In the genomic region with DNA sequence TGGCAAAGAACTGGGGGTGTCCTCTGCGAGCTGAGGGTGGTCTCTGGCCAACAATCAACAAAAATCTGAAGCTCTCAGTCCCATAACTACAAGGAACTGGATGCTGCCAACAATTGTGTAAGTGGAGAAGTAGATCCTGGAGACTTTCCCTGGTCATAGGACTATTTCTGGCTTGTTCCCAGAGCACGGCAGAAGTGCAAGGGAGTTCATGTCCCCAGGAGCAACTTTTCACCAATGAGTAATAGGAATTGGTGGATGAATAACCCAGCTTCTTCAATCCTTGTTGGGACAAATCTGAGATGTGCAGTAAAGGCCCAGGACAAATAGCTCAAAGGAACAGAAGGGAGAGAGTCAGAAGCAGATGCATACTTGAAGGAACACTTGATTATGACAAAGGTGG, we compare ENCODE assay signal across 30 cellular contexts.
DNase-seq lines count a peak whose midpoint lies in the region; ATAC-seq, FAIRE-seq and TF ChIP-seq lines count a peak whose summit lies in the region.
"Had no signal": no experiment of that assay in that cellular context is flagged by ENCODE, and none has a peak within 500 bp of the region (broad histone marks: within the 10 kb centered on the region; RNA-seq: fewer than 3 reads in every experiment).

No MANE protein-coding gene starts in this region.

- no peak overlapping the region for H2BK120ac ChIP-seq in mesenchymal stem cell (ENCODE audit: low read depth, low read length)

- peaks cover 2% of the 10 kb centered on the region for H3K27me3 Mint-ChIP-seq in activated CD4-positive, alpha-beta T cell treated with anti-CD3 and anti-CD28 coated beads for 36 hours

- no peaks in the 10 kb centered on the region for H4K20me1 ChIP-seq in MM.1S (ENCODE audit: insufficient read depth, low read length)

- no peaks in the 10 kb centered on the region for H3K79me1 ChIP-seq in mesenchymal stem cell (replicated peaks; ENCODE audit: low read length, poor library complexity, severe bottlenecking)

- FAIRE-seq in A549 (lab: Jason Lieb, UNC) (no peak), RCC 7860 (lab: Jason Lieb, UNC) (peak; percentile 96)
- FAIRE-seq: A204.1, urothelium cell line had no signal

- TF ChIP-seq EP300 in A549 (IDR thresholded peaks at IDR 0.05) = peak in 1 of 2 experiments; percentile 29; a peak in 1 of 5 replicates

- H3K4me1 ChIP-seq in A549 = peaks cover 56% of the 10 kb centered on the region
- peaks cover 10% of the 10 kb centered on the region for H3K4me1 ChIP-seq in mesenchymal stem cell (ENCODE audit: control insufficient read depth, insufficient read depth, low read depth, low read length)
- H3K4me1 ChIP-seq in MM.1S (ENCODE audit: low read length) = no peaks in the 10 kb centered on the region
- H3K4me1 ChIP-seq: BE2C had no signal

- peak; percentile 18 to 70 for DNase-seq in A549 (ENCODE audit: low read depth in 1 of 2, low spot score in 1 of 2)
- DNase-seq in RCC 7860 (ENCODE audit: low spot score) = peak; percentile 75
- DNase-seq in fibroblast of the aortic adventitia (ENCODE audit: low read depth) = peak; percentile 11
- no peak for DNase-seq in mesenchymal stem cell
- no peak for DNase-seq in activated CD4-positive, alpha-beta T cell treated with anti-CD3 and anti-CD28 coated beads for 36 hours
- DNase-seq in amygdala (lab: John Stamatoyannopoulos, UW) = no peak
- no peak for DNase-seq in MM.1S
- DNase-seq: activated CD4-positive, alpha-beta T cell treated with anti-CD3 and anti-CD28 coated beads, Interleukin-2, amount 10 ng/mL, durations not matched to agents 7 days and 5 days; activated naive CD4-positive, alpha-beta T cell treated with anti-CD3 and anti-CD28 coated beads, Interleukin-2, amount 50 U/mL, for 16 hours; anterior cingulate cortex; BE2C; dermis blood vessel endothelial cell; DND-41; foreskin melanocyte; hippocampal formation; mesendoderm; NCI-H1105 treated with DMSO at 0.1 percent for 48 hours; NCI-H2029 treated with DMSO at 0.1 percent for 48 hours; NCI-H226; NCI-H748 treated with DMSO at 0.1 percent for 48 hours; WERI-Rb-1 had no signal

- H3K27ac ChIP-seq in A549 (peak overlapping the region; percentile 82 to 84), mesenchymal stem cell (ENCODE audit: low read length, poor library complexity, severe bottlenecking) (peak overlapping the region; percentile 11), MM.1S (ENCODE audit: low read length) (no peak overlapping the region)
- H3K27ac ChIP-seq: KMS-11, suprapubic skin, WERI-Rb-1 had no signal

- no peak overlapping the region for H3K4me3 Mint-ChIP-seq in activated CD4-positive, alpha-beta T cell treated with anti-CD3 and anti-CD28 coated beads for 36 hours
- H3K4me3 Mint-ChIP-seq: activated CD4-positive, alpha-beta T cell treated with anti-CD3 and anti-CD28 coated beads, Interleukin-2, amount 10 ng/mL, durations not matched to agents 7 days and 5 days; central memory CD8-positive, alpha-beta T cell; GM23338; stimulated activated effector memory CD8-positive, alpha-beta T cell treated with anti-CD3 and anti-CD28 coated beads, Interleukin-12 subunit alpha, Interleukin-12 subunit beta, amount 100 ng/mL, for 72 hours had no signal

- WGBS in A549 (ENCODE audit: missing lambda C conversion rate) = 6% methylated on average over 2 of the region's 2 CpGs
- WGBS in mesenchymal stem cell = 88% methylated on average over 1 of the region's 2 CpGs

- TF ChIP-seq RAD21 in A549 (conservative IDR thresholded peaks at IDR 0.05 in 1 of 2, IDR thresholded peaks at IDR 0.05 in 1 of 2) = no peak

- H3K27me3 ChIP-seq in mesenchymal stem cell (ENCODE audit: control insufficient read depth in 1 of 2, insufficient read depth in 1 of 2, low read length in 2 of 2) (peaks cover 0 to 4% of the 10 kb centered on the region in 2 experiments), MM.1S (replicated peaks; ENCODE audit: insufficient read depth, low read length) (no peaks in the 10 kb centered on the region)
- H3K27me3 ChIP-seq: BE2C, suprapubic skin had no signal

- H3K79me2 ChIP-seq in MM.1S (ENCODE audit: low read length) = no peaks in the 10 kb centered on the region

- no peaks in the 10 kb centered on the region for H3K36me3 ChIP-seq in mesenchymal stem cell (ENCODE audit: control insufficient read depth in 1 of 2, insufficient read depth in 2 of 2, low read depth in 1 of 2, low read length in 2 of 2)
- H3K36me3 ChIP-seq in MM.1S (replicated peaks; ENCODE audit: insufficient read depth, low read length) = no peaks in the 10 kb centered on the region
- H3K36me3 ChIP-seq: BE2C, suprapubic skin, WERI-Rb-1 had no signal

- CTCF ChIA-PET in A549 (lab: Yijun Ruan, JAX) = interaction anchor here (1.0 to 1.1 kb wide), 2 partner anchors 28 to 255 kb away, joined by 3 to 4 read pairs; no protein-coding TSS in a partner anchor
- CTCF ChIA-PET in activated CD4-positive, alpha-beta T cell treated with anti-CD3 and anti-CD28 coated beads for 36 hours (lab: Charles Lee) = no interaction called here

- H4K8ac ChIP-seq in mesenchymal stem cell (ENCODE audit: low read length) = no peak overlapping the region

- H3K14ac ChIP-seq in mesenchymal stem cell (ENCODE audit: low read length in 2 of 2) = no peak overlapping the region

- TF ChIP-seq CTCF in A549 (IDR thresholded peaks at IDR 0.05) (no peak), fibroblast of the aortic adventitia (IDR thresholded peaks at IDR 0.05; ENCODE audit: insufficient read depth, low read length) (no peak), MM.1S (IDR thresholded peaks at IDR 0.05; ENCODE audit: low read length) (no peak)

- H3F3A ChIP-seq in MM.1S (ENCODE audit: insufficient read depth, low read length) = no peaks in the 10 kb centered on the region

- no peaks in the 10 kb centered on the region for H3K4me1 Mint-ChIP-seq in activated CD4-positive, alpha-beta T cell treated with anti-CD3 and anti-CD28 coated beads for 36 hours
- H3K4me1 Mint-ChIP-seq: activated CD4-positive, alpha-beta T cell treated with anti-CD3 and anti-CD28 coated beads, Interleukin-2, amount 10 ng/mL, durations not matched to agents 7 days and 5 days; central memory CD8-positive, alpha-beta T cell; stimulated activated effector memory CD8-positive, alpha-beta T cell treated with anti-CD3 and anti-CD28 coated beads, Interleukin-12 subunit alpha, Interleukin-12 subunit beta, amount 100 ng/mL, for 72 hours had no signal

- no peaks in the 10 kb centered on the region for H3K36me3 Mint-ChIP-seq in activated CD4-positive, alpha-beta T cell treated with anti-CD3 and anti-CD28 coated beads for 36 hours (ENCODE audit: low read depth)
- H3K36me3 Mint-ChIP-seq: stimulated activated effector memory CD8-positive, alpha-beta T cell treated with anti-CD3 and anti-CD28 coated beads, Interleukin-12 subunit alpha, Interleukin-12 subunit beta, amount 100 ng/mL, for 72 hours had no signal

- H3K9ac ChIP-seq in mesenchymal stem cell (ENCODE audit: low read length) = no peak overlapping the region
- no peak overlapping the region for H3K9ac ChIP-seq in MM.1S (ENCODE audit: low read length)
- H3K9ac ChIP-seq: KMS-11 had no signal

- H3K4ac ChIP-seq in mesenchymal stem cell (ENCODE audit: low read depth in 1 of 2, low read length in 2 of 2) = no peak overlapping the region

- H3K18ac ChIP-seq in mesenchymal stem cell (ENCODE audit: low read depth in 1 of 2, low read length in 2 of 2) = no peak overlapping the region

- H3K4me3 ChIP-seq in A549 (no peak overlapping the region), fibroblast of the aortic adventitia (ENCODE audit: low read depth, low read length) (no peak overlapping the region), mesenchymal stem cell (ENCODE audit: insufficient read depth in 1 of 2, low read depth in 1 of 2, low read length in 2 of 2) (no peak overlapping the region), MM.1S (ENCODE audit: low read length) (no peak overlapping the region)
- H3K4me3 ChIP-seq: GM23338, suprapubic skin had no signal

- no peak overlapping the region for H2AK5ac ChIP-seq in mesenchymal stem cell (ENCODE audit: low read length, severe bottlenecking)

- H3K9me3 ChIP-seq in A549 (no peaks in the 10 kb centered on the region), mesenchymal stem cell (ENCODE audit: control insufficient read depth, low read length) (no peaks in the 10 kb centered on the region), MM.1S (replicated peaks; ENCODE audit: insufficient read depth, low read length) (no peaks in the 10 kb centered on the region)
- H3K9me3 ChIP-seq: BE2C, suprapubic skin had no signal

- no peak overlapping the region for H3K23ac ChIP-seq in mesenchymal stem cell (ENCODE audit: low read length in 2 of 2)

- peak overlapping the region; percentile 55 for H3K4me2 ChIP-seq in A549
- no peak overlapping the region for H3K4me2 ChIP-seq in mesenchymal stem cell (ENCODE audit: low read length, poor library complexity, severe bottlenecking)
- H3K4me2 ChIP-seq in MM.1S (ENCODE audit: low read depth, low read length) = no peak overlapping the region
- H3K4me2 ChIP-seq: GM23338, KMS-11 had no signal

- H2BK15ac ChIP-seq in mesenchymal stem cell (ENCODE audit: low read depth, poor library complexity, severe bottlenecking) = no peak overlapping the region

- H2BK5ac ChIP-seq in mesenchymal stem cell (ENCODE audit: low read depth, low read length, poor library complexity, severe bottlenecking) = no peak overlapping the region

- POLR2A ChIA-PET in A549 (lab: Yijun Ruan, JAX) = no interaction called here
- POLR2A ChIA-PET in activated CD4-positive, alpha-beta T cell treated with anti-CD3 and anti-CD28 coated beads for 36 hours (lab: Charles Lee) = no interaction called here

- H4K91ac ChIP-seq in mesenchymal stem cell (ENCODE audit: low read length) = no peak overlapping the region

- H3K9me2 ChIP-seq in MM.1S (replicated peaks; ENCODE audit: insufficient read depth, low read length) = no peaks in the 10 kb centered on the region

- H3K9me3 Mint-ChIP-seq in activated CD4-positive, alpha-beta T cell treated with anti-CD3 and anti-CD28 coated beads for 36 hours (ENCODE audit: low read depth) = no peaks in the 10 kb centered on the region
- H3K9me3 Mint-ChIP-seq: activated CD4-positive, alpha-beta T cell treated with anti-CD3 and anti-CD28 coated beads, Interleukin-2, amount 10 ng/mL, durations not matched to agents 7 days and 5 days; central memory CD8-positive, alpha-beta T cell; GM23338; stimulated activated effector memory CD8-positive, alpha-beta T cell treated with anti-CD3 and anti-CD28 coated beads, Interleukin-12 subunit alpha, Interleukin-12 subunit beta, amount 100 ng/mL, for 72 hours had no signal

- no peak overlapping the region for H3K27ac Mint-ChIP-seq in activated CD4-positive, alpha-beta T cell treated with anti-CD3 and anti-CD28 coated beads for 36 hours
- H3K27ac Mint-ChIP-seq: activated CD4-positive, alpha-beta T cell treated with anti-CD3 and anti-CD28 coated beads, Interleukin-2, amount 10 ng/mL, durations not matched to agents 7 days and 5 days; GM23338; stimulated activated effector memory CD8-positive, alpha-beta T cell treated with anti-CD3 and anti-CD28 coated beads, Interleukin-12 subunit alpha, Interleukin-12 subunit beta, amount 100 ng/mL, for 72 hours had no signal

- intact Hi-C loops in activated CD4-positive, alpha-beta T cell treated with anti-CD3 and anti-CD28 coated beads for 36 hours (cut with DNase I, micrococcal nuclease) = no loop called here

- H2AFZ ChIP-seq in mesenchymal stem cell (ENCODE audit: low read depth, low read length) (no peak overlapping the region), MM.1S (ENCODE audit: low read length) (no peak overlapping the region)
- H2AFZ ChIP-seq: GM23338 had no signal

- no peak overlapping the region for H2BK12ac ChIP-seq in mesenchymal stem cell (ENCODE audit: low read length in 2 of 2)

- ATAC-seq in A549 (peak; percentile 43 to 75; a peak in 4 of 6 replicates), GM18868 (IDR thresholded peaks at IDR 0.05; ENCODE audit: unreplicated experiment) (no peak)
- no peak for ATAC-seq in activated CD4-positive, alpha-beta T cell treated with anti-CD3 and anti-CD28 coated beads for 36 hours
- ATAC-seq: GM23338; SK-N-SH treated with all-trans-retinoic acid at 6 μM for 48 hours; stimulated activated effector memory CD8-positive, alpha-beta T cell treated with anti-CD3 and anti-CD28 coated beads, Interleukin-12 subunit alpha, Interleukin-12 subunit beta, amount 100 ng/mL, for 72 hours had no signal

- no peak for TF ChIP-seq POLR2A in A549 (IDR thresholded peaks at IDR 0.05; ENCODE audit: low read length)

Comparison
In these comparisons a context has a peak if more than half of its experiments do, and no peak if none do; other contexts are left out.
1. ATAC-seq: peak in A549 (2 of 2); none in GM18868 (single experiment) and activated CD4-positive, alpha-beta T cell treated with anti-CD3 and anti-CD28 coated beads for 36 hours (single experiment).
2. DNase-seq: peak in A549 (2 of 2), RCC 7860 (single experiment) and fibroblast of the aortic adventitia (single experiment); none in mesenchymal stem cell (single experiment), activated CD4-positive, alpha-beta T cell treated with anti-CD3 and anti-CD28 coated beads for 36 hours (single experiment), amygdala (0 of 56) and MM.1S (single experiment).